In genomic region chr1:121447280-121447923, GRCh38 we compare ENCODE assay signal across 8 cellular contexts.
DNase-seq lines count a peak whose midpoint lies in the region; ATAC-seq, FAIRE-seq and TF ChIP-seq lines count a peak whose summit lies in the region.
"Not testable (repeated sequence)": the region's sequence is repeated elsewhere in the genome, so short reads cannot be mapped to it uniquely, and the experiment has no call there.

No MANE protein-coding gene starts in this region.

- H3K27ac ChIP-seq in RWPE1, thoracic aorta: not testable (repeated sequence)

- not testable (repeated sequence) for H3K27me3 ChIP-seq in thoracic aorta (replicated peaks; ENCODE audit: insufficient read depth)

- ATAC-seq in thoracic aorta (ENCODE audit: insufficient number of reproducible peaks, low FRiP score, low read depth), result not testable (repeated sequence)

- not testable (repeated sequence) for H3K9me3 ChIP-seq in thoracic aorta

- POLR2A ChIA-PET in RWPE1 (lab: Yijun Ruan, JAX; ENCODE audit: low non-redundant PET), result not testable (repeated sequence)

- H3K36me3 ChIP-seq in thoracic aorta, result not testable (repeated sequence)

- not testable (repeated sequence) for H3K27ac Mint-ChIP-seq in mesothelial cell of epicardium

- CTCF ChIA-PET in RWPE1 (lab: Yijun Ruan, JAX), result not testable (repeated sequence)

- H3K9me3 Mint-ChIP-seq in mesothelial cell of epicardium, result not testable (repeated sequence)

- DNase-seq in AG10803 (ENCODE audit: low read depth); GM19239 (ENCODE audit: insufficient read length, low spot score); RWPE1 (ENCODE audit: low spot score); foreskin fibroblast; mesothelial cell of epicardium (ENCODE audit: low spot score in 2 of 2, unreplicated experiment in 2 of 2); thoracic aorta (ENCODE audit: low spot score): not testable (repeated sequence)
- peak; percentile 22 for DNase-seq in NCI-H1694 treated with DMSO at 0.1 percent for 48 hours (lab: John Stamatoyannopoulos, UW)
- peak; percentile 8 to 18 for DNase-seq in cardiac fibroblast (ENCODE audit: low read depth in 2 of 2)

- FAIRE-seq in GM19239 (lab: Jason Lieb, UNC), result peak; percentile 74

- H3K4me3 Mint-ChIP-seq in mesothelial cell of epicardium, result not testable (repeated sequence)

- not testable (repeated sequence) for H3K4me3 ChIP-seq in AG10803 (ENCODE audit: low read length); cardiac fibroblast (replicated peaks in 1 of 2; ENCODE audit: low read depth in 2 of 2, low read length in 2 of 2); foreskin fibroblast (ENCODE audit: low read depth in 1 of 2, low read length in 2 of 2); thoracic aorta

- H3K27me3 Mint-ChIP-seq in mesothelial cell of epicardium (ENCODE audit: low read depth), result not testable (repeated sequence)

- H3K4me1 Mint-ChIP-seq in mesothelial cell of epicardium, result not testable (repeated sequence)

- TF ChIP-seq CTCF in AG10803 (conservative IDR thresholded peaks at IDR 0.05; ENCODE audit: low read length) (peak; percentile 36), RWPE1 (conservative IDR thresholded peaks at IDR 0.05; ENCODE audit: low read depth) (peak; percentile 58), foreskin fibroblast (IDR thresholded peaks at IDR 0.05; ENCODE audit: low read depth, low read length) (peak; percentile 13), mesothelial cell of epicardium (IDR thresholded peaks at IDR 0.05; ENCODE audit: unreplicated experiment) (peak; percentile 81), thoracic aorta (IDR thresholded peaks at IDR 0.05) (peak; percentile 52)
- TF ChIP-seq CTCF in cardiac fibroblast (IDR thresholded peaks at IDR 0.05; ENCODE audit: low read depth, low read length), result not testable (repeated sequence)

- H3K36me3 Mint-ChIP-seq in mesothelial cell of epicardium, result not testable (repeated sequence)

- H3K4me1 ChIP-seq in thoracic aorta (ENCODE audit: control insufficient read depth in 1 of 2, low read depth in 2 of 2), result not testable (repeated sequence)
